ENCODE assay signal across 8 cellular contexts in the genomic region with DNA sequence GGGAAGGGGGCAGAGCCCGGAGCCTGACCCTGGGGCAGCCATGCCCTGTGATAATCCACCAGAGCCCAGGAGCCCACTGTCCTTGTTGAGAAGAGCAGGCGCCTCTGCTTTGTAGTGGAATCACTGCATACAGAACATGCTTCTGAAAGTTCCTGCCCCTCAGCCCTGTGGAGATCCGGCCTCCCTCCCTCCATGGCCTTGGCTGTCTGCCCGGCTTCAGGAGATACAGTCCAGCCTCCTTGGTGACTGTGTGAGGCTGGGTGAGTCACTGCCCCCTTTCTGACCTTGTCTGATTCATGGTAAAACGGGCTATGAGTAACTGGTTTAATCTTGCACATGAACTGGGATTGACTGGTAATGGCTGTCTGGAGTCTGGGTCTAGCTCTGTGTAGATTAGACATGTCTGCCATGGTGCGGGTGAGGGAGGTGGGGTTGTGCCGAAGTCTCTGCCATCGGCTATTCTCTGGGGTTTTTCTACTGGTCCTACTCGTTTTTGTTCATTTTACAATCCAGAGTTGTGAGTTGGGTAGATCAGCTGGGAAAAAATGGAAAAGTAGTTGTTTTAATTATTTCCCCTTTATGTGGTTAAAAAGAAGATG.
DNase-seq lines count a peak whose midpoint lies in the region; FAIRE-seq and TF ChIP-seq lines count a peak whose summit lies in the region.
"Not testable (repeated sequence)": the region's sequence is repeated elsewhere in the genome, so short reads cannot be mapped to it uniquely, and the experiment has no call there.

No MANE protein-coding gene starts in this region.

- 1 to 4% methylated on average over 5 to 7 of the region's 9 CpGs for WGBS in GM23248 (ENCODE audit: low coverage in 1 of 2, low lambda C conversion rate in 2 of 2, missing lambda C conversion rate in 2 of 2), 2 experiments

- H3K79me2 ChIP-seq in GM23248 (ENCODE audit: insufficient read depth) = not testable (repeated sequence)

- not testable (repeated sequence) for H3K4me2 ChIP-seq in GM23248 (ENCODE audit: unreplicated experiment)

- H3K27ac Mint-ChIP-seq in mesothelial cell of epicardium = peak overlapping the region; percentile 86

- POLR2A ChIA-PET in AG04450 (lab: Yijun Ruan, JAX) = interaction anchor here (0.6 kb wide), 1 partner anchor 63 kb away, joined by 3 read pairs; no protein-coding TSS in a partner anchor

- not testable (repeated sequence) for H3K4me3 Mint-ChIP-seq in mesothelial cell of epicardium

- not testable (repeated sequence) for H2AFZ ChIP-seq in GM23248

- H3K9me3 Mint-ChIP-seq in mesothelial cell of epicardium = not testable (repeated sequence)

- FAIRE-seq in TTC549 (lab: Jason Lieb, UNC) = peak; percentile 97

- CTCF ChIA-PET in AG04450 (lab: Charles Lee) = not testable (repeated sequence)

- not testable (repeated sequence) for H3K27me3 Mint-ChIP-seq in mesothelial cell of epicardium (ENCODE audit: low read depth)

- H3K9me3 ChIP-seq in AG04450 (ENCODE audit: control insufficient read depth, insufficient read depth, low read length); GM23248 (ENCODE audit: low read depth): not testable (repeated sequence)

- H3F3A ChIP-seq in GM23248 (ENCODE audit: insufficient read depth) = peaks cover 28% of the 10 kb centered on the region

- H3K4me1 ChIP-seq in GM23248 (ENCODE audit: insufficient read depth) = peaks cover 59% of the 10 kb centered on the region

- DNase-seq in AG04450 (ENCODE audit: low read depth, low spot score) (peak; percentile 93), GM23248 (peak; percentile 95), NCI-H2196 (lab: John Stamatoyannopoulos, UW; ENCODE audit: unreplicated experiment) (peak; percentile 84), brain pericyte (ENCODE audit: low read depth, low spot score) (peak; percentile 90), foreskin melanocyte (peak; percentile 96), mesothelial cell of epicardium (ENCODE audit: low spot score in 2 of 2, unreplicated experiment in 2 of 2) (peak in 1 of 2 experiments; percentile 67)
- peak; percentile 36 for DNase-seq in stimulated activated CD4-positive, alpha-beta T cell treated with anti-CD3 and anti-CD28 coated beads, Interleukin-1b, Interleukin-23, amount 100 ng/mL, for 48 hours

- not testable (repeated sequence) for H3K27me3 ChIP-seq in AG04450 (ENCODE audit: control insufficient read depth, insufficient read depth, low read length); GM23248 (replicated peaks; ENCODE audit: insufficient read depth)

- not testable (repeated sequence) for H4K20me1 ChIP-seq in GM23248 (ENCODE audit: insufficient read depth)

- in situ Hi-C loops in GM23248 (cut with MboI) = not testable (repeated sequence)

- H3K27ac ChIP-seq in AG04450 (ENCODE audit: low read depth, low read length) (peak overlapping the region; percentile 93), GM23248 (peak overlapping the region; percentile 75)

- H3K9ac ChIP-seq in GM23248 = peak overlapping the region; percentile 66

- not testable (repeated sequence) for H3K36me3 Mint-ChIP-seq in mesothelial cell of epicardium

- not testable (repeated sequence) for H3K4me3 ChIP-seq in AG04450 (ENCODE audit: low read depth, low read length); GM23248

- H3K4me1 Mint-ChIP-seq in mesothelial cell of epicardium = peaks cover 33% of the 10 kb centered on the region

- H3K9me2 ChIP-seq in GM23248 (ENCODE audit: insufficient read depth) = not testable (repeated sequence)

- H3K36me3 ChIP-seq in GM23248 (ENCODE audit: low read depth) = not testable (repeated sequence)

- TF ChIP-seq CTCF in AG04450 (IDR thresholded peaks at IDR 0.05; ENCODE audit: low read depth, low read length); mesothelial cell of epicardium (IDR thresholded peaks at IDR 0.05; ENCODE audit: unreplicated experiment): not testable (repeated sequence)
